ENCODE assay signal across 15 cellular contexts in genomic region chr2:8333177-8333831, GRCh38.
DNase-seq lines count a peak whose midpoint lies in the region; ATAC-seq, FAIRE-seq and TF ChIP-seq lines count a peak whose summit lies in the region.
"Had no signal": no experiment of that assay in that cellular context is flagged by ENCODE, and none has a peak within 500 bp of the region (broad histone marks: within the 10 kb centered on the region; RNA-seq: fewer than 3 reads in every experiment).

No MANE protein-coding gene starts in this region.

- H3K9me3 ChIP-seq in endodermal cell (ENCODE audit: control insufficient read depth, low read length): no peaks in the 10 kb centered on the region
- no peaks in the 10 kb centered on the region for H3K9me3 ChIP-seq in liver (ENCODE audit: control insufficient read depth in 4 of 4, low read length in 3 of 4)
- no peaks in the 10 kb centered on the region for H3K9me3 ChIP-seq in osteoblast (ENCODE audit: low read depth, low read length)
- no peaks in the 10 kb centered on the region for H3K9me3 ChIP-seq in ovary
- H3K9me3 ChIP-seq: BLaER1, Caco-2, HAP-1 had no signal

- no peaks in the 10 kb centered on the region for H3K79me2 ChIP-seq in osteoblast (ENCODE audit: insufficient read depth, low read length)

- H4K20me1 ChIP-seq in osteoblast (ENCODE audit: insufficient read depth, low read length): no peaks in the 10 kb centered on the region
- H4K20me1 ChIP-seq: BLaER1 had no signal

- H3K4me3 ChIP-seq in bronchial epithelial cell (ENCODE audit: low read depth, low read length) (no peak overlapping the region), endodermal cell (ENCODE audit: low read length) (no peak overlapping the region), liver (ENCODE audit: low read depth in 1 of 3, low read length in 3 of 3) (no peak overlapping the region), osteoblast (ENCODE audit: insufficient read depth, low read length) (no peak overlapping the region), ovary (no peak overlapping the region)
- H3K4me3 ChIP-seq: BLaER1, HAP-1 had no signal

- 95 to 100% methylated on average over 5 to 13 of the region's 13 CpGs for WGBS in endodermal cell (ENCODE audit: insufficient coverage in 1 of 2, insufficient read length in 1 of 2), 2 experiments
- WGBS in liver: 76% methylated on average over 13 of the region's 13 CpGs
- WGBS in ovary, 3 donors: 89 to 95% (median 93%) methylated on average over 13 of the region's 13 CpGs

- H3K36me3 ChIP-seq in bronchial epithelial cell (ENCODE audit: control insufficient read depth, insufficient read depth, low read length): no peaks in the 10 kb centered on the region
- no peaks in the 10 kb centered on the region for H3K36me3 ChIP-seq in endodermal cell (ENCODE audit: control insufficient read depth, insufficient read depth, low read length)
- no peaks in the 10 kb centered on the region for H3K36me3 ChIP-seq in liver (ENCODE audit: control insufficient read depth in 4 of 4, insufficient read depth in 3 of 4, low read depth in 1 of 4, low read length in 3 of 4)
- H3K36me3 ChIP-seq in osteoblast (ENCODE audit: insufficient read depth, low read length): no peaks in the 10 kb centered on the region
- H3K36me3 ChIP-seq in ovary: no peaks in the 10 kb centered on the region
- H3K36me3 ChIP-seq: BLaER1, HAP-1 had no signal

- no peaks in the 10 kb centered on the region for H3K36me3 Mint-ChIP-seq in endodermal cell (ENCODE audit: low read depth)
- H3K36me3 Mint-ChIP-seq: CD8-positive, alpha-beta memory T cell had no signal

- TF ChIP-seq RAD21 in liver (IDR thresholded peaks at IDR 0.05): peak in 1 of 2 donors; percentile 48

- FAIRE-seq in bronchial epithelial cell (lab: Jason Lieb, UNC): peak; percentile 18
- FAIRE-seq: GM19239, H1 had no signal

- DNase-seq in bronchial epithelial cell (ENCODE audit: low read depth) (no peak), endodermal cell (peak; percentile 10), osteoblast (ENCODE audit: insufficient read length, low spot score, missing footprints) (peak; percentile 66), posterior vena cava (ENCODE audit: low spot score) (no peak), ovary (no peak)
- DNase-seq: Caco-2; CD8-positive, alpha-beta memory T cell; GDM1 had no signal

- H3K27me3 ChIP-seq in bronchial epithelial cell (ENCODE audit: control insufficient read depth, insufficient read depth, low read length) (no peaks in the 10 kb centered on the region), endodermal cell (ENCODE audit: control insufficient read depth, insufficient read depth, low read length, poor library complexity, severe bottlenecking) (no peaks in the 10 kb centered on the region), liver (ENCODE audit: control insufficient read depth in 4 of 4, insufficient read depth in 4 of 4, low read length in 3 of 4) (no peaks in the 10 kb centered on the region), osteoblast (ENCODE audit: insufficient read depth, low read length) (no peaks in the 10 kb centered on the region), ovary (no peaks in the 10 kb centered on the region)
- H3K27me3 ChIP-seq: BLaER1 had no signal

- H3K4me3 Mint-ChIP-seq in endodermal cell: no peak overlapping the region

- peaks cover 8% of the 10 kb centered on the region for H3K4me1 Mint-ChIP-seq in endodermal cell

- TF ChIP-seq CTCF in bronchial epithelial cell (IDR thresholded peaks at IDR 0.05; ENCODE audit: insufficient read depth, low read length, severe bottlenecking) (no peak), endodermal cell (conservative IDR thresholded peaks at IDR 0.05) (no peak), liver (IDR thresholded peaks at IDR 0.05; ENCODE audit: low read depth, low read length, missing input control) (no peak), osteoblast (IDR thresholded peaks at IDR 0.05; ENCODE audit: extremely low read depth, low read depth, low read length) (no peak), ovary (IDR thresholded peaks at IDR 0.05) (no peak)

- peaks cover 2% of the 10 kb centered on the region for H3K9me3 Mint-ChIP-seq in endodermal cell
- H3K9me3 Mint-ChIP-seq: CD8-positive, alpha-beta memory T cell had no signal

- no peaks in the 10 kb centered on the region for H3K4me1 ChIP-seq in endodermal cell (ENCODE audit: control insufficient read depth, insufficient read depth, low read length)
- peaks cover 10 to 30% (median 12%) of the 10 kb centered on the region in 4 donors for H3K4me1 ChIP-seq in liver (ENCODE audit: control insufficient read depth in 4 of 4, insufficient read depth in 4 of 4, low read length in 3 of 4)
- H3K4me1 ChIP-seq in osteoblast (ENCODE audit: insufficient read depth, low read length): no peaks in the 10 kb centered on the region
- H3K4me1 ChIP-seq in ovary (ENCODE audit: insufficient read depth): no peaks in the 10 kb centered on the region
- H3K4me1 ChIP-seq: Caco-2, HAP-1 had no signal

- peaks cover 5% of the 10 kb centered on the region for H3K27me3 Mint-ChIP-seq in endodermal cell (ENCODE audit: insufficient read depth)
- H3K27me3 Mint-ChIP-seq: CD8-positive, alpha-beta memory T cell had no signal

- H3K9ac ChIP-seq in endodermal cell (ENCODE audit: extremely low read depth, low read length, poor library complexity, severe bottlenecking) (no peak overlapping the region), liver (ENCODE audit: low read depth in 1 of 2, low read length in 2 of 2) (no peak overlapping the region)
- H3K9ac ChIP-seq: BLaER1 had no signal

- ATAC-seq in GM21528 (IDR thresholded peaks at IDR 0.05; ENCODE audit: low FRiP score, unreplicated experiment): no peak

- H3K27ac Mint-ChIP-seq in endodermal cell: no peak overlapping the region

- intact Hi-C loops in posterior vena cava (cut with DNase I): no loop called here
- intact Hi-C loops in ovary (cut with DNase I): no loop called here

- H3K27ac ChIP-seq in endodermal cell (ENCODE audit: low read depth, low read length) (no peak overlapping the region), liver (ENCODE audit: low read depth in 1 of 2, low read length in 2 of 2) (peak overlapping the region in 1 of 2 donors; percentile 46), osteoblast (ENCODE audit: low read depth, low read length) (no peak overlapping the region), ovary (no peak overlapping the region)
- H3K27ac ChIP-seq: BLaER1, HL-60 had no signal

- H2AFZ ChIP-seq in osteoblast (ENCODE audit: low read length): no peak overlapping the region

- TF ChIP-seq POLR2A in ovary (IDR thresholded peaks at IDR 0.05): no peak

- TF ChIP-seq EP300 in ovary (IDR thresholded peaks at IDR 0.05): no peak

- no peak overlapping the region for H3K4me2 ChIP-seq in osteoblast (ENCODE audit: insufficient read depth, low read length)
- H3K4me2 ChIP-seq: BLaER1 had no signal

TF ChIP-seq in liver, 16 proteins besides CTCF, POLR2A, EP300 and RAD21:
- TF ChIP-seq TAF1 (conservative IDR thresholded peaks at IDR 0.05) (no peak), RXRA (IDR thresholded peaks at IDR 0.05) (peak in 1 of 2 donors; percentile 41), YY1 (IDR thresholded peaks at IDR 0.05) (peak; percentile 60), HNF4A (conservative IDR thresholded peaks at IDR 0.05) (peak in 1 of 2 donors; percentile 30), GABPA (IDR thresholded peaks at IDR 0.05 in 1 of 2, conservative IDR thresholded peaks at IDR 0.05 in 1 of 2) (no peak)

Comparison
In these comparisons a context has a peak if more than half of its experiments do, and no peak if none do; other contexts are left out.
1. DNase-seq: peak in endodermal cell (single experiment) and osteoblast (single experiment); none in bronchial epithelial cell (single experiment), posterior vena cava (single experiment) and ovary (0 of 5).